Comparison of ENCODE assay signal across 8 cellular contexts in the genomic region with DNA sequence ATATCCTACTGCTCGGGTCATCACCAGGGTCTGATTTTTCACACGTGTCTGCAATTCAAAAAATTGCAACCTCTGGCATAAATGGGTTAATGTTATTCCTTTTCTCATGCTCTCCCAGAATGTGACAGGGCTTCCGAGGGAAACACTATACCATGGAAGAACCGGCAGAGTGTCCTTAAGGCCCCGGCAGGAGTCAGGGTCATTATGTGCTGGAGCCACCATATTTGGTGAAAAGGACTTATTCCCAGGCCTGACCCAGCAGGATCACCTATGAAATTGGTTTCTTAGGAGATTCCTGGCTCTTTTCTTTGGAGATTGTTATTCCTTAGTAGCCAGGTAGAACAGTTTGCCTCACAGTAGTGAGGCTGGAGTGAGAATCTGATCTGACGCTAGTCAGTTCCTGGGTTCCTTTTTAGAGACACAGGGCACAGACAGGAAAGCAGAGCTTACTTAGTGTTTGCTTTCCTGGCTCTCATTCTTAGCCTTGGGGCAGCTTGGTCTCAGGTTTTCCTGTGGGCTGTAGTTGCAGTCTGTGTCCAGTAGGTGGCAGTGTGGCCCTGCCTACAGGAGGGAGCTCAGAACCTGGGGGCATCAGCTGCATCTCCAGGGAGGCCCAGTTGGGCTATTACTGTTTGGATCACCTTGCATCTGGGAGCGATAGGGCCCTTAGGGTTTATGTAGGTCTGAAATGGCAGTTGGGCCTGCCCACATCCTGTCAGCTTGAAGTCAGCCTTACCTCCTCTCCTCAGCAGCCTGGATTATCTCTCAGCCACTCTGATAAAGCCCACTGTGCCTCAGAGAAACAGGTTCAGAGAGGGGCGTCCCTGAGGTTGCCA. TPM values are rescaled to one million over a fixed set of nuclear protein-coding genes. Genes with fewer than 3 reads are reported as not detected.
DNase-seq lines count a peak whose midpoint lies in the region; ATAC-seq and TF ChIP-seq lines count a peak whose summit lies in the region.

No MANE protein-coding gene starts in this region.

- 22 to 31% (median 23%) methylated on average over 8 of the region's 8 CpGs for WGBS in psoas muscle, 3 donors

- H3K27me3 ChIP-seq in MG63 (no peaks in the 10 kb centered on the region), psoas muscle (ENCODE audit: insufficient read depth in 3 of 3, low read length in 2 of 3) (no peaks in the 10 kb centered on the region)

- peaks cover 86% of the 10 kb centered on the region for H3K36me3 ChIP-seq in MG63
- peaks cover 8 to 88% of the 10 kb centered on the region in 2 donors for H3K36me3 ChIP-seq in psoas muscle (ENCODE audit: insufficient read depth in 1 of 2, low read depth in 1 of 2)

- H3K27me3 Mint-ChIP-seq in glutamatergic neuron (ENCODE audit: unreplicated experiment), result peaks cover 11% of the 10 kb centered on the region

- ATAC-seq in SK-N-SH treated with all-trans-retinoic acid at 6 μM for 48 hours (peak; percentile 86), psoas muscle (peak; percentile 69 to 83 (median 80)), HG03521 (IDR thresholded peaks at IDR 0.05; ENCODE audit: unreplicated experiment) (no peak), HG03378 (IDR thresholded peaks at IDR 0.05; ENCODE audit: unreplicated experiment) (no peak)

- peaks cover 34% of the 10 kb centered on the region for H3K4me1 Mint-ChIP-seq in glutamatergic neuron (ENCODE audit: low read depth, unreplicated experiment)

- DNase-seq in G401 (ENCODE audit: low spot score) (peak; percentile 82), MG63 (peak; percentile 68), glutamatergic neuron (peak; percentile 84), psoas muscle (peak; percentile 67 to 84)
- peak; percentile 67 for DNase-seq in activated naive CD4-positive, alpha-beta T cell treated with anti-CD3 and anti-CD28 coated beads, Interleukin-2, amount 50 U/mL, for 16 hours

- H3K27ac ChIP-seq in psoas muscle, result peak overlapping the region; percentile 69

- H3K4me3 Mint-ChIP-seq in glutamatergic neuron (ENCODE audit: unreplicated experiment), result peak overlapping the region; percentile 49

- peaks cover 16% of the 10 kb centered on the region for H3K9me3 Mint-ChIP-seq in glutamatergic neuron (ENCODE audit: unreplicated experiment)

- TF ChIP-seq CTCF in glutamatergic neuron (IDR thresholded peaks at IDR 0.05; ENCODE audit: partially characterized antibody, unreplicated experiment), result peak; percentile 99
- TF ChIP-seq CTCF in psoas muscle (IDR thresholded peaks at IDR 0.05), result peak; percentile 100

- in situ Hi-C loops in G401 (cut with HindIII; ENCODE audit: low sequenced_read_pairs), result no loop called here

- intact Hi-C loops in psoas muscle (cut with DNase I), result loop anchor here (1.0 to 5.0 kb wide), 3 partner anchors 45 to 100 kb away; no protein-coding TSS in a partner anchor

- peak overlapping the region; percentile 72 for H3K27ac Mint-ChIP-seq in glutamatergic neuron (ENCODE audit: unreplicated experiment)

- H3K4me3 ChIP-seq in MG63 (no peak overlapping the region), psoas muscle (no peak overlapping the region)

- peaks cover 13% of the 10 kb centered on the region for H3K36me3 Mint-ChIP-seq in glutamatergic neuron (ENCODE audit: unreplicated experiment)

- no peaks in the 10 kb centered on the region for H3K9me3 ChIP-seq in MG63
- H3K9me3 ChIP-seq in psoas muscle, result no peaks in the 10 kb centered on the region

- peaks cover 55% of the 10 kb centered on the region for H3K4me1 ChIP-seq in psoas muscle

TF ChIP-seq in SK-N-SH treated with all-trans-retinoic acid at 6 μM for 48 hours, 23 proteins besides CTCF, POLR2A, EP300 and RAD21 (continues in another document):
- TF ChIP-seq, protein P1, sequence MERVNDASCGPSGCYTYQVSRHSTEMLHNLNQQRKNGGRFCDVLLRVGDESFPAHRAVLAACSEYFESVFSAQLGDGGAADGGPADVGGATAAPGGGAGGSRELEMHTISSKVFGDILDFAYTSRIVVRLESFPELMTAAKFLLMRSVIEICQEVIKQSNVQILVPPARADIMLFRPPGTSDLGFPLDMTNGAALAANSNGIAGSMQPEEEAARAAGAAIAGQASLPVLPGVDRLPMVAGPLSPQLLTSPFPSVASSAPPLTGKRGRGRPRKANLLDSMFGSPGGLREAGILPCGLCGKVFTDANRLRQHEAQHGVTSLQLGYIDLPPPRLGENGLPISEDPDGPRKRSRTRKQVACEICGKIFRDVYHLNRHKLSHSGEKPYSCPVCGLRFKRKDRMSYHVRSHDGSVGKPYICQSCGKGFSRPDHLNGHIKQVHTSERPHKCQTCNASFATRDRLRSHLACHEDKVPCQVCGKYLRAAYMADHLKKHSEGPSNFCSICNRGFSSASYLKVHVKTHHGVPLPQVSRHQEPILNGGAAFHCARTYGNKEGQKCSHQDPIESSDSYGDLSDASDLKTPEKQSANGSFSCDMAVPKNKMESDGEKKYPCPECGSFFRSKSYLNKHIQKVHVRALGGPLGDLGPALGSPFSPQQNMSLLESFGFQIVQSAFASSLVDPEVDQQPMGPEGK (CRISPR knock-in tag; IDR thresholded peaks at IDR 0.05; ENCODE audit: borderline replicate concordance), result no peak
- TF ChIP-seq ZNF70 (CRISPR knock-in tag; IDR thresholded peaks at IDR 0.05), result no peak
- no peak for TF ChIP-seq GLIS3 (CRISPR knock-in tag; IDR thresholded peaks at IDR 0.05)
- TF ChIP-seq CSRNP3 (CRISPR knock-in tag; IDR thresholded peaks at IDR 0.05), result no peak
- TF ChIP-seq ESRRG (CRISPR knock-in tag; IDR thresholded peaks at IDR 0.05), result no peak
- no peak for TF ChIP-seq POU6F1 (CRISPR knock-in tag; IDR thresholded peaks at IDR 0.05; ENCODE audit: borderline replicate concordance, low read depth)
- no peak for TF ChIP-seq PPARA (CRISPR knock-in tag; IDR thresholded peaks at IDR 0.05; ENCODE audit: borderline replicate concordance)
- no peak for TF ChIP-seq ZNF565 (CRISPR knock-in tag; conservative IDR thresholded peaks at IDR 0.05; ENCODE audit: low read depth)
- TF ChIP-seq BACH2 (CRISPR knock-in tag; IDR thresholded peaks at IDR 0.05; ENCODE audit: borderline replicate concordance), result no peak

RNA-seq across cellular contexts. Expression of gene SNRNP70, which starts 12.4 kb away (rescaled TPM):
- 326 and 361 TPM in 2 replicates for total RNA-seq in G401 (2014; rRNA removed; shearing (Covaris generic))
- total RNA-seq in MG63 (2014; rRNA removed; shearing (Covaris generic); ENCODE audit: low replicate concordance), result 172 and 247 TPM in 2 replicates
- total RNA-seq in glutamatergic neuron (ENCODE audit: unreplicated experiment), result 300 TPM
- 100 to 1,000 TPM in 3 of 4 donors, 10 to 100 TPM in 1; 89.1 to 133 (median 111) TPM for total RNA-seq in psoas muscle
- polyA plus RNA-seq in psoas muscle, result 100 to 1,000 TPM in 1 of 3 donors, 10 to 100 TPM in 2; 83.2 to 123 (median 85.3) TPM

RNA-seq across cellular contexts. Expression of gene LIN7B, which starts 16.5 kb away (rescaled TPM):
- 19.1 and 32.2 TPM in 2 replicates for total RNA-seq in G401 (2014; rRNA removed; shearing (Covaris generic))
- 12.3 and 20.4 TPM in 2 replicates for total RNA-seq in MG63 (2014; rRNA removed; shearing (Covaris generic); ENCODE audit: low replicate concordance)
- total RNA-seq in glutamatergic neuron (ENCODE audit: unreplicated experiment) (32.6 TPM), psoas muscle (10 to 100 TPM; 11.8 to 27.9 (median 22.3) TPM)
- polyA plus RNA-seq in psoas muscle, result 10 to 100 TPM; 13.9 to 24.3 (median 15.8) TPM

RNA-seq across cellular contexts. Expression of gene C19orf73, which starts 21.3 kb away (rescaled TPM):
- 0.74 TPM in 1 of 2 replicates, not detected in the other for total RNA-seq in G401 (2014; rRNA removed; shearing (Covaris generic))
- 3.7 and 4.6 TPM in 2 replicates for total RNA-seq in MG63 (2014; rRNA removed; shearing (Covaris generic); ENCODE audit: low replicate concordance)
- total RNA-seq in glutamatergic neuron (ENCODE audit: unreplicated experiment), result 3.2 TPM
- total RNA-seq in psoas muscle, result 1 to 10 TPM in 2 of 4 donors, under 1 TPM in 2; 0.54 to 1.6 (median 1.2) TPM
- 1 to 10 TPM; 1.7 to 1.9 (median 1.9) TPM for polyA plus RNA-seq in psoas muscle

RNA-seq across cellular contexts. Expression of gene PPFIA3, which starts 21.7 kb away (rescaled TPM):
- 101 and 111 TPM in 2 replicates for total RNA-seq in G401 (2014; rRNA removed; shearing (Covaris generic))
- 3.4 and 21.4 TPM in 2 replicates for total RNA-seq in MG63 (2014; rRNA removed; shearing (Covaris generic); ENCODE audit: low replicate concordance)
- total RNA-seq in glutamatergic neuron (ENCODE audit: unreplicated experiment) (104 TPM), psoas muscle (1 to 10 TPM; 1.4 to 3.8 (median 2.6) TPM)
- 1 to 10 TPM; 2.6 to 5.0 (median 3.2) TPM for polyA plus RNA-seq in psoas muscle

RNA-seq across cellular contexts. Expression of gene KCNA7, which starts 25.2 kb away (rescaled TPM):
- total RNA-seq in G401 (2014; rRNA removed; shearing (Covaris generic)), result 0.06 TPM in 1 of 2 replicates, not detected in the other
- not detected in 2 replicates for total RNA-seq in MG63 (2014; rRNA removed; shearing (Covaris generic); ENCODE audit: low replicate concordance)
- total RNA-seq in glutamatergic neuron (ENCODE audit: unreplicated experiment) (not detected), psoas muscle (10 to 100 TPM in 3 of 4 donors, 1 to 10 TPM in 1; 9.7 to 21.4 (median 17.2) TPM)
- polyA plus RNA-seq in psoas muscle, result 10 to 100 TPM; 12.6 to 23.9 (median 17.0) TPM

Comparison
In these comparisons a context has a peak if more than half of its experiments do, and no peak if none do; other contexts are left out.
1. ATAC-seq: peak in SK-N-SH treated with all-trans-retinoic acid at 6 μM for 48 hours (single experiment) and psoas muscle (4 of 4); none in HG03521 (single experiment) and HG03378 (single experiment).
2. Peak in every context shown above with its lines, with median percentiles within 50 percentile points of each other: DNase-seq.